In genomic region chr1:40749817-40750216, GRCh38 we compare ENCODE assay signal across 16 cellular contexts. TPM values are rescaled to one million over a fixed set of nuclear protein-coding genes. Genes with fewer than 3 reads are reported as not detected.
"Had no signal": no experiment of that assay in that cellular context is flagged by ENCODE, and none has a peak within 500 bp of the region (broad histone marks: within the 10 kb centered on the region; RNA-seq: fewer than 3 reads in every experiment).

No MANE protein-coding gene starts in this region.

- H3K27me3 ChIP-seq: adrenal gland, neutrophil, right atrium auricular region, suprapubic skin had no signal

- H3K27ac ChIP-seq: adrenal gland, neutrophil, right atrium auricular region, suprapubic skin, WERI-Rb-1 had no signal

- ATAC-seq: activated CD8-positive, alpha-beta T cell treated with anti-CD3 and anti-CD28 coated beads, Interleukin-2, amount 10 ng/mL, durations not matched to agents 7 days and 5 days; naive thymus-derived CD8-positive, alpha-beta T cell had no signal

- H3K4me3 ChIP-seq: adrenal gland, right atrium auricular region, suprapubic skin had no signal

- DNase-seq: activated CD4-positive, alpha-beta T cell treated with anti-CD3 and anti-CD28 coated beads for 4 hours; activated CD8-positive, alpha-beta memory T cell treated with anti-CD3 and anti-CD28 coated beads, Interleukin-2, amount 50 U/mL, for 4 hours; activated CD8-positive, alpha-beta T cell treated with anti-CD3 and anti-CD28 coated beads, Interleukin-2, amount 10 ng/mL, durations not matched to agents 7 days and 5 days; activated effector memory CD4-positive, alpha-beta T cell treated with anti-CD3 and anti-CD28 coated beads, Interleukin-2, amount 50 U/mL, for 16 hours; activated T-cell treated with anti-CD3 and anti-CD28 coated beads, Interleukin-2, amount 50 U/mL, for 48 hours; adrenal gland; dermis blood vessel endothelial cell; erythroblast; mammary epithelial cell; naive thymus-derived CD8-positive, alpha-beta T cell; T-helper 1 cell; trophoblast cell; WERI-Rb-1 had no signal

- H3K9me3 ChIP-seq: adrenal gland, neutrophil, right atrium auricular region, suprapubic skin had no signal

RNA-seq across cellular contexts. Expression of gene KCNQ4, which starts 33.8 kb away (rescaled TPM):
- total RNA-seq: dermis blood vessel endothelial cell, mammary epithelial cell had no signal
